13 cellular contexts compared by ENCODE assay signal in genomic region chr3:44445786-44446185, GRCh38. TPM values are rescaled to one million over a fixed set of nuclear protein-coding genes. Genes with fewer than 3 reads are reported as not detected.
A peak's percentile ranks its signal among the peaks of the same experiment; 100 is the strongest.
DNase-seq lines count a peak whose midpoint lies in the region; ATAC-seq lines count a peak whose summit lies in the region.
"Had no signal": no experiment of that assay in that cellular context is flagged by ENCODE, and none has a peak within 500 bp of the region (broad histone marks: within the 10 kb centered on the region; RNA-seq: fewer than 3 reads in every experiment).

No MANE protein-coding gene starts in this region.

- H3K27me3 ChIP-seq in naive thymus-derived CD4-positive, alpha-beta T cell (ENCODE audit: control insufficient read depth in 2 of 2, insufficient read depth in 2 of 2, low read length in 2 of 2) = no peaks in the 10 kb centered on the region

- no peak for ATAC-seq in activated naive CD8-positive, alpha-beta T cell treated with anti-CD3 and anti-CD28 coated beads, Interleukin-2, amount 50 U/mL, for 24 hours
- no peak for ATAC-seq in central memory CD8-positive, alpha-beta T cell (replicated peaks; ENCODE audit: extremely low read depth, poor library complexity, severe bottlenecking)
- ATAC-seq in naive thymus-derived CD4-positive, alpha-beta T cell = no peak
- no peak for ATAC-seq in HG02763 (IDR thresholded peaks at IDR 0.05; ENCODE audit: unreplicated experiment)
- ATAC-seq in GM18517 (IDR thresholded peaks at IDR 0.05; ENCODE audit: unreplicated experiment) = no peak
- ATAC-seq in left cardiac atrium = no peak
- ATAC-seq: HCT116 had no signal

- no peak for DNase-seq in activated naive CD8-positive, alpha-beta T cell treated with anti-CD3 and anti-CD28 coated beads, Interleukin-2, amount 50 U/mL, for 24 hours
- DNase-seq in activated naive CD8-positive, alpha-beta T cell treated with anti-CD3 and anti-CD28 coated beads for 36 hours = no peak
- DNase-seq in central memory CD8-positive, alpha-beta T cell (ENCODE audit: low spot score in 2 of 2) = no peak
- DNase-seq in naive thymus-derived CD4-positive, alpha-beta T cell = no peak
- DNase-seq in left cardiac atrium = no peak
- DNase-seq: ACHN, C1 segment of cervical spinal cord, DMS53, GM23248 had no signal

- peaks cover 25% of the 10 kb centered on the region for H3K4me1 Mint-ChIP-seq in activated naive CD8-positive, alpha-beta T cell treated with anti-CD3 and anti-CD28 coated beads, Interleukin-2, amount 50 U/mL, for 24 hours
- H3K4me1 Mint-ChIP-seq in activated naive CD8-positive, alpha-beta T cell treated with anti-CD3 and anti-CD28 coated beads for 36 hours = peaks cover 12% of the 10 kb centered on the region
- H3K4me1 Mint-ChIP-seq in central memory CD8-positive, alpha-beta T cell = peaks cover 16% of the 10 kb centered on the region
- H3K4me1 Mint-ChIP-seq in naive thymus-derived CD4-positive, alpha-beta T cell = peaks cover 6 to 32% (median 26%) of the 10 kb centered on the region in 7 donors

- no peak overlapping the region for H3K27ac ChIP-seq in naive thymus-derived CD4-positive, alpha-beta T cell (ENCODE audit: low read depth, low read length)
- H3K27ac ChIP-seq: GM23248 had no signal

- peaks cover 0 to 14% (median 0%) of the 10 kb centered on the region in 3 experiments for H3K9me3 ChIP-seq in naive thymus-derived CD4-positive, alpha-beta T cell (ENCODE audit: control insufficient read depth in 2 of 3, low read length in 3 of 3)

- peak overlapping the region; percentile 25 for H3K27ac Mint-ChIP-seq in activated naive CD8-positive, alpha-beta T cell treated with anti-CD3 and anti-CD28 coated beads, Interleukin-2, amount 50 U/mL, for 24 hours
- H3K27ac Mint-ChIP-seq in activated naive CD8-positive, alpha-beta T cell treated with anti-CD3 and anti-CD28 coated beads for 36 hours = no peak overlapping the region
- peak overlapping the region; percentile 1 for H3K27ac Mint-ChIP-seq in central memory CD8-positive, alpha-beta T cell (ENCODE audit: low read depth)
- peak overlapping the region in 7 of 9 donors; percentile 4 to 90 (median 48) for H3K27ac Mint-ChIP-seq in naive thymus-derived CD4-positive, alpha-beta T cell
- H3K27ac Mint-ChIP-seq: B cell had no signal

- peaks cover 68% of the 10 kb centered on the region for H3K36me3 Mint-ChIP-seq in activated naive CD8-positive, alpha-beta T cell treated with anti-CD3 and anti-CD28 coated beads, Interleukin-2, amount 50 U/mL, for 24 hours (ENCODE audit: low read depth)
- H3K36me3 Mint-ChIP-seq in activated naive CD8-positive, alpha-beta T cell treated with anti-CD3 and anti-CD28 coated beads for 36 hours = peaks cover 73% of the 10 kb centered on the region
- peaks cover 33% of the 10 kb centered on the region for H3K36me3 Mint-ChIP-seq in central memory CD8-positive, alpha-beta T cell (ENCODE audit: insufficient read depth)
- peaks cover 42 to 76% (median 68%) of the 10 kb centered on the region in 5 donors for H3K36me3 Mint-ChIP-seq in naive thymus-derived CD4-positive, alpha-beta T cell

- peaks cover 24% of the 10 kb centered on the region for H3K9me3 Mint-ChIP-seq in activated naive CD8-positive, alpha-beta T cell treated with anti-CD3 and anti-CD28 coated beads, Interleukin-2, amount 50 U/mL, for 24 hours
- H3K9me3 Mint-ChIP-seq in activated naive CD8-positive, alpha-beta T cell treated with anti-CD3 and anti-CD28 coated beads for 36 hours = peaks cover 17% of the 10 kb centered on the region
- H3K9me3 Mint-ChIP-seq in central memory CD8-positive, alpha-beta T cell = no peaks in the 10 kb centered on the region
- H3K9me3 Mint-ChIP-seq in naive thymus-derived CD4-positive, alpha-beta T cell = peaks cover 2 to 37% (median 13%) of the 10 kb centered on the region in 11 donors

- H3K27me3 Mint-ChIP-seq in activated naive CD8-positive, alpha-beta T cell treated with anti-CD3 and anti-CD28 coated beads, Interleukin-2, amount 50 U/mL, for 24 hours = no peaks in the 10 kb centered on the region
- H3K27me3 Mint-ChIP-seq in activated naive CD8-positive, alpha-beta T cell treated with anti-CD3 and anti-CD28 coated beads for 36 hours = no peaks in the 10 kb centered on the region
- H3K27me3 Mint-ChIP-seq in central memory CD8-positive, alpha-beta T cell = no peaks in the 10 kb centered on the region
- no peaks in the 10 kb centered on the region for H3K27me3 Mint-ChIP-seq in naive thymus-derived CD4-positive, alpha-beta T cell
- H3K27me3 Mint-ChIP-seq: B cell had no signal

- peaks cover 0 to 6% of the 10 kb centered on the region in 2 donors for H3K4me1 ChIP-seq in naive thymus-derived CD4-positive, alpha-beta T cell (ENCODE audit: control insufficient read depth in 2 of 2, insufficient read depth in 2 of 2, low read length in 2 of 2)

- peaks cover 17 to 63% (median 28%) of the 10 kb centered on the region in 3 experiments for H3K36me3 ChIP-seq in naive thymus-derived CD4-positive, alpha-beta T cell (ENCODE audit: control insufficient read depth in 2 of 3, insufficient read depth in 3 of 3, low read length in 3 of 3)

- no peak overlapping the region for H3K4me3 ChIP-seq in naive thymus-derived CD4-positive, alpha-beta T cell (ENCODE audit: low read length)
- H3K4me3 ChIP-seq: GM23248 had no signal

- POLR2A ChIA-PET in naive thymus-derived CD4-positive, alpha-beta T cell (lab: Charles Lee) = interaction anchor here (1.0 kb wide), 1 partner anchor 108 kb away, joined by 3 read pairs; the partner anchor contains the start of gene TCAIM

- no peak overlapping the region for H3K4me3 Mint-ChIP-seq in activated naive CD8-positive, alpha-beta T cell treated with anti-CD3 and anti-CD28 coated beads, Interleukin-2, amount 50 U/mL, for 24 hours
- H3K4me3 Mint-ChIP-seq in activated naive CD8-positive, alpha-beta T cell treated with anti-CD3 and anti-CD28 coated beads for 36 hours = no peak overlapping the region
- H3K4me3 Mint-ChIP-seq in central memory CD8-positive, alpha-beta T cell = no peak overlapping the region
- no peak overlapping the region for H3K4me3 Mint-ChIP-seq in naive thymus-derived CD4-positive, alpha-beta T cell
- H3K4me3 Mint-ChIP-seq: B cell had no signal

- intact Hi-C loops in naive thymus-derived CD4-positive, alpha-beta T cell (cut with micrococcal nuclease) = no loop called here
- intact Hi-C loops in left cardiac atrium (cut with DNase I) = no loop called here

- CTCF ChIA-PET in naive thymus-derived CD4-positive, alpha-beta T cell (lab: Charles Lee) = no interaction called here

RNA-seq across cellular contexts. Expression of gene ZNF445, which starts 31.7 kb away (rescaled TPM):
- 10 to 100 TPM; 12.2 to 13.4 TPM for total RNA-seq in activated naive CD8-positive, alpha-beta T cell treated with anti-CD3 and anti-CD28 coated beads for 36 hours
- total RNA-seq in naive thymus-derived CD4-positive, alpha-beta T cell = 10 to 100 TPM; 16.8 to 37.6 (median 24.4) TPM
- polyA plus RNA-seq in naive thymus-derived CD4-positive, alpha-beta T cell = 1 to 10 TPM; 5.1 to 6.7 TPM
- 10 to 100 TPM; 11.1 to 13.5 TPM for total RNA-seq in left cardiac atrium
